ENCODE assay signal across 1 cellular context in genomic region chr6:11412011-11412424, GRCh38.
TF ChIP-seq lines count a peak whose summit lies in the region.

No MANE protein-coding gene starts in this region.

TF ChIP-seq in GM23338, 12 proteins besides CTCF, POLR2A, EP300 and RAD21 (continued from another document):
- TF ChIP-seq REST (IDR thresholded peaks at IDR 0.05; ENCODE audit: unreplicated experiment) (no peak), ZNF331 (CRISPR knock-in tag; IDR thresholded peaks at IDR 0.05; ENCODE audit: low read depth) (no peak)
